1 cellular context compared by ENCODE assay signal in the genomic region with DNA sequence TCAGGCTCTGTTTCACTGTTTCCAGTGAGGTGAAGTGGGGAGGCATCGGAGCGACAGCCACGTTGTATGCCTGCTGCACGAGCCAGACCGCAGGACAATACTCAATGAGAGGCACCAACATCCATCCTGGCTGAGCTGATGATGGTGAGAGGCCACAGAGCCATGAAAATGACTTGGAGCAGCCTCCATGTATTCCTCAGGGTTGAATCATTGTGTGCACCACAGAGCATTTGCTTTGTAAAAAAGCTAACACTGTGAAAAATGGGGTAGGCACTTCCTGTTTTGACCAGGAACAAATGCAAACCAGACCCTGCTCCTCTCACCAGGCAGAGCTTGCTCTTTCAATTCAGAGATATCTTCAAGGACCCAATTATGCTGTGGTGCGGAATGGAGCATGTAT.
TF ChIP-seq lines count a peak whose summit lies in the region.

No MANE protein-coding gene starts in this region.

TF ChIP-seq in GM23338, 12 proteins besides CTCF, POLR2A, EP300 and RAD21 (continued from another document):
- TF ChIP-seq, protein P1, sequence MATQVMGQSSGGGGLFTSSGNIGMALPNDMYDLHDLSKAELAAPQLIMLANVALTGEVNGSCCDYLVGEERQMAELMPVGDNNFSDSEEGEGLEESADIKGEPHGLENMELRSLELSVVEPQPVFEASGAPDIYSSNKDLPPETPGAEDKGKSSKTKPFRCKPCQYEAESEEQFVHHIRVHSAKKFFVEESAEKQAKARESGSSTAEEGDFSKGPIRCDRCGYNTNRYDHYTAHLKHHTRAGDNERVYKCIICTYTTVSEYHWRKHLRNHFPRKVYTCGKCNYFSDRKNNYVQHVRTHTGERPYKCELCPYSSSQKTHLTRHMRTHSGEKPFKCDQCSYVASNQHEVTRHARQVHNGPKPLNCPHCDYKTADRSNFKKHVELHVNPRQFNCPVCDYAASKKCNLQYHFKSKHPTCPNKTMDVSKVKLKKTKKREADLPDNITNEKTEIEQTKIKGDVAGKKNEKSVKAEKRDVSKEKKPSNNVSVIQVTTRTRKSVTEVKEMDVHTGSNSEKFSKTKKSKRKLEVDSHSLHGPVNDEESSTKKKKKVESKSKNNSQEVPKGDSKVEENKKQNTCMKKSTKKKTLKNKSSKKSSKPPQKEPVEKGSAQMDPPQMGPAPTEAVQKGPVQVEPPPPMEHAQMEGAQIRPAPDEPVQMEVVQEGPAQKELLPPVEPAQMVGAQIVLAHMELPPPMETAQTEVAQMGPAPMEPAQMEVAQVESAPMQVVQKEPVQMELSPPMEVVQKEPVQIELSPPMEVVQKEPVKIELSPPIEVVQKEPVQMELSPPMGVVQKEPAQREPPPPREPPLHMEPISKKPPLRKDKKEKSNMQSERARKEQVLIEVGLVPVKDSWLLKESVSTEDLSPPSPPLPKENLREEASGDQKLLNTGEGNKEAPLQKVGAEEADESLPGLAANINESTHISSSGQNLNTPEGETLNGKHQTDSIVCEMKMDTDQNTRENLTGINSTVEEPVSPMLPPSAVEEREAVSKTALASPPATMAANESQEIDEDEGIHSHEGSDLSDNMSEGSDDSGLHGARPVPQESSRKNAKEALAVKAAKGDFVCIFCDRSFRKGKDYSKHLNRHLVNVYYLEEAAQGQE (IDR thresholded peaks at IDR 0.05; ENCODE audit: unreplicated experiment): no peak
- TF ChIP-seq EZH2 (IDR thresholded peaks at IDR 0.05; ENCODE audit: low read depth, unreplicated experiment): no peak
- TF ChIP-seq, protein P2, sequence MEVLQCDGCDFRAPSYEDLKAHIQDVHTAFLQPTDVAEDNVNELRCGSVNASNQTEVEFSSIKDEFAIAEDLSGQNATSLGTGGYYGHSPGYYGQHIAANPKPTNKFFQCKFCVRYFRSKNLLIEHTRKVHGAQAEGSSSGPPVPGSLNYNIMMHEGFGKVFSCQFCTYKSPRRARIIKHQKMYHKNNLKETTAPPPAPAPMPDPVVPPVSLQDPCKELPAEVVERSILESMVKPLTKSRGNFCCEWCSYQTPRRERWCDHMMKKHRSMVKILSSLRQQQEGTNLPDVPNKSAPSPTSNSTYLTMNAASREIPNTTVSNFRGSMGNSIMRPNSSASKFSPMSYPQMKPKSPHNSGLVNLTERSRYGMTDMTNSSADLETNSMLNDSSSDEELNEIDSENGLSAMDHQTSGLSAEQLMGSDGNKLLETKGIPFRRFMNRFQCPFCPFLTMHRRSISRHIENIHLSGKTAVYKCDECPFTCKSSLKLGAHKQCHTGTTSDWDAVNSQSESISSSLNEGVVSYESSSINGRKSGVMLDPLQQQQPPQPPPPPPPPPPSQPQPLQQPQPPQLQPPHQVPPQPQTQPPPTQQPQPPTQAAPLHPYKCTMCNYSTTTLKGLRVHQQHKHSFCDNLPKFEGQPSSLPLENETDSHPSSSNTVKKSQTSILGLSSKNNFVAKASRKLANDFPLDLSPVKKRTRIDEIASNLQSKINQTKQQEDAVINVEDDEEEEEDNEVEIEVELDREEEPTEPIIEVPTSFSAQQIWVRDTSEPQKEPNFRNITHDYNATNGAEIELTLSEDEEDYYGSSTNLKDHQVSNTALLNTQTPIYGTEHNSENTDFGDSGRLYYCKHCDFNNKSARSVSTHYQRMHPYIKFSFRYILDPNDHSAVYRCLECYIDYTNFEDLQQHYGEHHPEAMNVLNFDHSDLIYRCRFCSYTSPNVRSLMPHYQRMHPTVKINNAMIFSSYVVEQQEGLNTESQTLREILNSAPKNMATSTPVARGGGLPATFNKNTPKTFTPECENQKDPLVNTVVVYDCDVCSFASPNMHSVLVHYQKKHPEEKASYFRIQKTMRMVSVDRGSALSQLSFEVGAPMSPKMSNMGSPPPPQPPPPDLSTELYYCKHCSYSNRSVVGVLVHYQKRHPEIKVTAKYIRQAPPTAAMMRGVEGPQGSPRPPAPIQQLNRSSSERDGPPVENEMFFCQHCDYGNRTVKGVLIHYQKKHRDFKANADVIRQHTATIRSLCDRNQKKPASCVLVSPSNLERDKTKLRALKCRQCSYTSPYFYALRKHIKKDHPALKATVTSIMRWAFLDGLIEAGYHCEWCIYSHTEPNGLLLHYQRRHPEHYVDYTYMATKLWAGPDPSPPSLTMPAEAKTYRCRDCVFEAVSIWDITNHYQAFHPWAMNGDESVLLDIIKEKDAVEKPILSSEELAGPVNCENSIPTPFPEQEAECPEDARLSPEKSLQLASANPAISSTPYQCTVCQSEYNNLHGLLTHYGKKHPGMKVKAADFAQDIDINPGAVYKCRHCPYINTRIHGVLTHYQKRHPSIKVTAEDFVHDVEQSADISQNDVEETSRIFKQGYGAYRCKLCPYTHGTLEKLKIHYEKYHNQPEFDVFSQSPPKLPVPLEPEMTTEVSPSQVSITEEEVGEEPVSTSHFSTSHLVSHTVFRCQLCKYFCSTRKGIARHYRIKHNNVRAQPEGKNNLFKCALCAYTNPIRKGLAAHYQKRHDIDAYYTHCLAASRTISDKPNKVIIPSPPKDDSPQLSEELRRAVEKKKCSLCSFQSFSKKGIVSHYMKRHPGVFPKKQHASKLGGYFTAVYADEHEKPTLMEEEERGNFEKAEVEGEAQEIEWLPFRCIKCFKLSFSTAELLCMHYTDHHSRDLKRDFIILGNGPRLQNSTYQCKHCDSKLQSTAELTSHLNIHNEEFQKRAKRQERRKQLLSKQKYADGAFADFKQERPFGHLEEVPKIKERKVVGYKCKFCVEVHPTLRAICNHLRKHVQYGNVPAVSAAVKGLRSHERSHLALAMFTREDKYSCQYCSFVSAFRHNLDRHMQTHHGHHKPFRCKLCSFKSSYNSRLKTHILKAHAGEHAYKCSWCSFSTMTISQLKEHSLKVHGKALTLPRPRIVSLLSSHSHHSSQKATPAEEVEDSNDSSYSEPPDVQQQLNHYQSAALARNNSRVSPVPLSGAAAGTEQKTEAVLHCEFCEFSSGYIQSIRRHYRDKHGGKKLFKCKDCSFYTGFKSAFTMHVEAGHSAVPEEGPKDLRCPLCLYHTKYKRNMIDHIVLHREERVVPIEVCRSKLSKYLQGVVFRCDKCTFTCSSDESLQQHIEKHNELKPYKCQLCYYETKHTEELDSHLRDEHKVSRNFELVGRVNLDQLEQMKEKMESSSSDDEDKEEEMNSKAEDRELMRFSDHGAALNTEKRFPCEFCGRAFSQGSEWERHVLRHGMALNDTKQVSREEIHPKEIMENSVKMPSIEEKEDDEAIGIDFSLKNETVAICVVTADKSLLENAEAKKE (CRISPR knock-in tag; IDR thresholded peaks at IDR 0.05): no peak
